In genomic region chr3:195271116-195271858, GRCh38 we compare ENCODE assay signal across 1 cellular context.
TF ChIP-seq lines count a peak whose summit lies in the region.

Gene XXYLT1 (minus strand): TSS chr3:195271159. CDS start chr3:195271058, 101 bp downstream.

TF ChIP-seq in neural cell, 6 proteins besides CTCF, POLR2A, EP300 and RAD21:
- TF ChIP-seq REST (IDR thresholded peaks at IDR 0.05; ENCODE audit: borderline replicate concordance), result no peak
- TF ChIP-seq SMC3 (conservative IDR thresholded peaks at IDR 0.05; ENCODE audit: poor library complexity), result peak; percentile 90
- TF ChIP-seq MXI1 (conservative IDR thresholded peaks at IDR 0.05; ENCODE audit: poor library complexity, severe bottlenecking), result peak; percentile 5
- no peak for TF ChIP-seq EZH2 (IDR thresholded peaks at IDR 0.05; ENCODE audit: borderline replicate concordance, insufficient read depth, low read length, poor library complexity, severe bottlenecking)
- peak; percentile 46 for TF ChIP-seq TAF1 (IDR thresholded peaks at IDR 0.05; ENCODE audit: low read depth)
- TF ChIP-seq POLR2AphosphoS5 (IDR thresholded peaks at IDR 0.05), result peak; percentile 20
